Comparison of ENCODE assay signal across 15 cellular contexts in the genomic region with DNA sequence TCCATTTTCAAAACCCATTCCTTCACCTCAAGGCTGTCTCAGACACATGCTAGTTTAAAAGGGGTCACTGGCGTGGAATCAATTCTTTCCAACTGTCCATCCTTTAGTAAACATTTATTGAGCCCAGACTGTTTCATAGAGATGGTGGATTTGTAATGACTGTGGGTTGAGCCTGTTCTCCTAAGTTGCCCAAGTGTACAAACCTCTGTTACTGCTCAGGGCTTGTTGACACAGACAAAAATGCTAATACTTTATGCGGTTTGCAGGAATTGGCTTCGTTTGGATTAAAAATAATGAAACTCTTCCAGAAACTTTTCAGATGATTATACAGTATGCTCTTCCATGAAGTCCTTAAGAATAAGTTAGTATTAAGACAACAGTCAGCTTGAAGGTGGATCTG.
A peak's percentile ranks its signal among the peaks of the same experiment; 100 is the strongest.
DNase-seq lines count a peak whose midpoint lies in the region; ATAC-seq, FAIRE-seq and TF ChIP-seq lines count a peak whose summit lies in the region.
"Had no signal": no experiment of that assay in that cellular context is flagged by ENCODE, and none has a peak within 500 bp of the region (broad histone marks: within the 10 kb centered on the region; RNA-seq: fewer than 3 reads in every experiment).

No MANE protein-coding gene starts in this region.

- BruUV-seq in mammary epithelial cell (replicated peaks; lab: Mats Ljungman, UMichigan) (no TSS peak), endothelial cell of umbilical vein (replicated peaks; lab: Mats Ljungman, UMichigan) (no TSS peak)

- peak overlapping the region; percentile 51 for H3K27ac Mint-ChIP-seq in stimulated activated naive B cell treated with anti-CD40 and anti-IgM and Interleukin-4, amounts not matched to agents 10 μg/mL and 1 μg/mL and 100 μg/mL, for 72 hours

- ATAC-seq in HG03378 (IDR thresholded peaks at IDR 0.05; ENCODE audit: unreplicated experiment) (peak; percentile 12), GM21528 (IDR thresholded peaks at IDR 0.05; ENCODE audit: low FRiP score, unreplicated experiment) (no peak)
- peak; percentile 8 to 27 for ATAC-seq in stimulated activated naive B cell treated with anti-CD40 and anti-IgM and Interleukin-4, amounts not matched to agents 10 μg/mL and 1 μg/mL and 100 μg/mL, for 72 hours (replicated peaks)

- CTCF ChIA-PET in mammary epithelial cell (lab: Charles Lee; ENCODE audit: low non-redundant PET) = no interaction called here
- CTCF ChIA-PET in endothelial cell of umbilical vein (lab: Charles Lee) = no interaction called here

- H3K9me3 Mint-ChIP-seq in stimulated activated naive B cell treated with anti-CD40 and anti-IgM and Interleukin-4, amounts not matched to agents 10 μg/mL and 1 μg/mL and 100 μg/mL, for 72 hours = no peaks in the 10 kb centered on the region

- no peaks in the 10 kb centered on the region for H3K27me3 Mint-ChIP-seq in stimulated activated naive B cell treated with anti-CD40 and anti-IgM and Interleukin-4, amounts not matched to agents 10 μg/mL and 1 μg/mL and 100 μg/mL, for 72 hours

- H3K4me3 ChIP-seq in breast epithelium = no peak overlapping the region
- no peak overlapping the region for H3K4me3 ChIP-seq in mammary epithelial cell (replicated peaks in 1 of 3; ENCODE audit: insufficient read depth in 1 of 3, low read depth in 2 of 3, low read length in 3 of 3)
- no peak overlapping the region for H3K4me3 ChIP-seq in endothelial cell of umbilical vein (replicated peaks in 1 of 3; ENCODE audit: insufficient read depth in 1 of 3, low read depth in 1 of 3, low read length in 3 of 3)
- H3K4me3 ChIP-seq: GM12878 had no signal

- in situ Hi-C loops in mammary epithelial cell (cut with MboI; ENCODE audit: low sequenced_read_pairs in 2 of 2) = no loop called here

- H3K9me3 ChIP-seq in breast epithelium = no peaks in the 10 kb centered on the region
- no peaks in the 10 kb centered on the region for H3K9me3 ChIP-seq in mammary epithelial cell (replicated peaks; ENCODE audit: insufficient read depth, low read length)
- H3K9me3 ChIP-seq in endothelial cell of umbilical vein (replicated peaks; ENCODE audit: control insufficient read depth, insufficient read depth, low read length) = no peaks in the 10 kb centered on the region

- H3K36me3 ChIP-seq in breast epithelium (no peaks in the 10 kb centered on the region), mammary epithelial cell (ENCODE audit: insufficient read depth, low read length) (no peaks in the 10 kb centered on the region), endothelial cell of umbilical vein (ENCODE audit: control insufficient read depth in 2 of 2, extremely low read depth in 1 of 2, insufficient read depth in 2 of 2, low read length in 2 of 2) (no peaks in the 10 kb centered on the region)

- POLR2A ChIA-PET in endothelial cell of umbilical vein (lab: Charles Lee) = no interaction called here

- H3K9ac ChIP-seq in mammary epithelial cell (ENCODE audit: insufficient read depth, low read length) (no peak overlapping the region), endothelial cell of umbilical vein (replicated peaks; ENCODE audit: extremely low read depth, insufficient read depth, low read length) (no peak overlapping the region)

- DNase-seq in breast epithelium (ENCODE audit: low spot score in 2 of 2) (no peak), mammary epithelial cell (no peak), endothelial cell of umbilical vein (ENCODE audit: low read depth, low spot score) (no peak), NCI-H82 (lab: John Stamatoyannopoulos, UW) (no peak), DMS 273 treated with DMSO at 0.1 percent for 48 hours (lab: John Stamatoyannopoulos, UW) (no peak)
- DNase-seq in stimulated activated naive B cell treated with anti-CD40 and anti-IgM and Interleukin-4, amounts not matched to agents 10 μg/mL and 1 μg/mL and 100 μg/mL, for 72 hours = no peak
- DNase-seq: aorta, DND-41, SHP77 had no signal

- H3K27ac ChIP-seq in breast epithelium (peak overlapping the region; percentile 33 to 67), mammary epithelial cell (ENCODE audit: insufficient read depth, low read depth, low read length) (no peak overlapping the region), endothelial cell of umbilical vein (ENCODE audit: insufficient read depth, low read depth, low read length) (no peak overlapping the region)
- H3K27ac ChIP-seq: HL-60 had no signal

- H3K4me1 Mint-ChIP-seq in stimulated activated naive B cell treated with anti-CD40 and anti-IgM and Interleukin-4, amounts not matched to agents 10 μg/mL and 1 μg/mL and 100 μg/mL, for 72 hours = peaks cover 53 to 93% of the 10 kb centered on the region in 2 donors

- peak; percentile 12 for FAIRE-seq in endothelial cell of umbilical vein (lab: Jason Lieb, UNC)
- FAIRE-seq: GM12878, H54, keratinocyte had no signal

- H3K9me1 ChIP-seq in endothelial cell of umbilical vein (replicated peaks; ENCODE audit: control insufficient read depth, extremely low read depth, insufficient read depth, low read length) = no peaks in the 10 kb centered on the region

- WGBS in mammary epithelial cell (ENCODE audit: low coverage, missing lambda C conversion rate) = 37% methylated on average over 3 of the region's 3 CpGs

- no peaks in the 10 kb centered on the region for H4K20me1 ChIP-seq in mammary epithelial cell (ENCODE audit: insufficient read depth, low read length)
- no peaks in the 10 kb centered on the region for H4K20me1 ChIP-seq in endothelial cell of umbilical vein (replicated peaks; ENCODE audit: control insufficient read depth, extremely low read depth, insufficient read depth, low read length)

- no peak for TF ChIP-seq POLR2A in breast epithelium (IDR thresholded peaks at IDR 0.05)
- no peak for TF ChIP-seq POLR2A in endothelial cell of umbilical vein (IDR thresholded peaks at IDR 0.05; ENCODE audit: low read depth, low read length)

- TF ChIP-seq CTCF in breast epithelium (IDR thresholded peaks at IDR 0.05) (no peak), mammary epithelial cell (conservative IDR thresholded peaks at IDR 0.05 in 1 of 2, IDR thresholded peaks at IDR 0.05 in 1 of 2; ENCODE audit: extremely low read depth in 1 of 2, insufficient read depth in 1 of 2, low read depth in 1 of 2, low read length in 2 of 2) (no peak), endothelial cell of umbilical vein (IDR thresholded peaks at IDR 0.05; ENCODE audit: extremely low read depth in 1 of 2, insufficient read depth in 1 of 2, low read depth in 1 of 2, low read length in 2 of 2) (no peak)

- H3K4me3 Mint-ChIP-seq in stimulated activated naive B cell treated with anti-CD40 and anti-IgM and Interleukin-4, amounts not matched to agents 10 μg/mL and 1 μg/mL and 100 μg/mL, for 72 hours = no peak overlapping the region

- H3K36me3 Mint-ChIP-seq in stimulated activated naive B cell treated with anti-CD40 and anti-IgM and Interleukin-4, amounts not matched to agents 10 μg/mL and 1 μg/mL and 100 μg/mL, for 72 hours = peaks cover 8 to 26% of the 10 kb centered on the region in 2 donors

- H3K79me2 ChIP-seq in mammary epithelial cell (ENCODE audit: insufficient read depth, low read length) (peaks cover 55% of the 10 kb centered on the region), endothelial cell of umbilical vein (ENCODE audit: control insufficient read depth, insufficient read depth, low read length) (peaks cover 15% of the 10 kb centered on the region)

- dilution Hi-C loops in mammary epithelial cell (cut with HindIII; ENCODE audit: low sequenced_read_pairs) (no loop called here), endothelial cell of umbilical vein (cut with MboI; ENCODE audit: extremely low pct_ligation_motif_present, low sequenced_read_pairs) (no loop called here)

- H3K4me2 ChIP-seq in mammary epithelial cell (ENCODE audit: insufficient read depth, low read depth, low read length) (no peak overlapping the region), endothelial cell of umbilical vein (ENCODE audit: insufficient read depth, low read length) (no peak overlapping the region)

- no peaks in the 10 kb centered on the region for H3K27me3 ChIP-seq in breast epithelium
- no peaks in the 10 kb centered on the region for H3K27me3 ChIP-seq in mammary epithelial cell (ENCODE audit: insufficient read depth, low read length)
- no peaks in the 10 kb centered on the region for H3K27me3 ChIP-seq in endothelial cell of umbilical vein (ENCODE audit: control insufficient read depth in 2 of 2, insufficient read depth in 2 of 2, low read length in 2 of 2)

- H2AFZ ChIP-seq in mammary epithelial cell (ENCODE audit: low read depth, low read length) (no peak overlapping the region), endothelial cell of umbilical vein (ENCODE audit: low read depth, low read length) (no peak overlapping the region)

- intact Hi-C loops in breast epithelium (cut with DNase I; ENCODE audit: low total_unique reads) = no loop called here
- intact Hi-C loops in mammary epithelial cell (cut with micrococcal nuclease) = no loop called here
- intact Hi-C loops in endothelial cell of umbilical vein (cut with micrococcal nuclease) = no loop called here

- H3K4me1 ChIP-seq in breast epithelium = peaks cover 0 to 7% of the 10 kb centered on the region in 2 donors
- H3K4me1 ChIP-seq in mammary epithelial cell (ENCODE audit: insufficient read depth, low read length) = no peaks in the 10 kb centered on the region
- H3K4me1 ChIP-seq in endothelial cell of umbilical vein (ENCODE audit: control insufficient read depth, extremely low read depth, insufficient read depth, low read length) = peaks cover 6% of the 10 kb centered on the region

TF ChIP-seq in endothelial cell of umbilical vein, 7 proteins besides CTCF, POLR2A, EP300 and RAD21:
- TF ChIP-seq MYC (IDR thresholded peaks at IDR 0.05; ENCODE audit: low read depth, low read length) (no peak), POLR2AphosphoS5 (IDR thresholded peaks at IDR 0.05; ENCODE audit: insufficient read depth, low read depth, low read length) (no peak), GATA2 (IDR thresholded peaks at IDR 0.05; ENCODE audit: insufficient read depth, insufficient read length, low read depth, low read length) (no peak), JUN (IDR thresholded peaks at IDR 0.05; ENCODE audit: borderline replicate concordance, insufficient read depth, insufficient read length, low read depth) (no peak), EZH2 (IDR thresholded peaks at IDR 0.05; ENCODE audit: borderline replicate concordance, low read depth, low read length, severe bottlenecking) (no peak), FOS (IDR thresholded peaks at IDR 0.05; ENCODE audit: borderline replicate concordance, insufficient read depth, low read length) (no peak)
- TF ChIP-seq, protein P1, sequence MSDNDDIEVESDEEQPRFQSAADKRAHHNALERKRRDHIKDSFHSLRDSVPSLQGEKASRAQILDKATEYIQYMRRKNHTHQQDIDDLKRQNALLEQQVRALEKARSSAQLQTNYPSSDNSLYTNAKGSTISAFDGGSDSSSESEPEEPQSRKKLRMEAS (IDR thresholded peaks at IDR 0.05; ENCODE audit: insufficient read depth, insufficient read length) = no peak

Comparison
In these comparisons a context has a peak if more than half of its experiments do, and no peak if none do; other contexts are left out.
1. H3K27ac ChIP-seq: peak in breast epithelium (2 of 2); none in mammary epithelial cell (single experiment) and endothelial cell of umbilical vein (single experiment).